Comparison of ENCODE assay signal across 1 cellular context in genomic region chr1:109776911-109777310, GRCh38.
TF ChIP-seq lines count a peak whose summit lies in the region.

No MANE protein-coding gene starts in this region.

TF ChIP-seq in IMR-90, 13 proteins besides CTCF, POLR2A, EP300 and RAD21 (continued from another document):
- TF ChIP-seq BHLHE40 (IDR thresholded peaks at IDR 0.05; ENCODE audit: low read depth, low read length) (no peak), SMC3 (IDR thresholded peaks at IDR 0.05; ENCODE audit: low read depth, low read length) (peak; percentile 100), MAZ (IDR thresholded peaks at IDR 0.05; ENCODE audit: borderline replicate concordance, low read depth, low read length) (peak; percentile 79), RFX5 (IDR thresholded peaks at IDR 0.05; ENCODE audit: low read depth, low read length) (no peak), NFE2L2 (IDR thresholded peaks at IDR 0.05; ENCODE audit: low read depth, low read length) (no peak), ELK1 (IDR thresholded peaks at IDR 0.05; ENCODE audit: borderline replicate concordance, low read depth, low read length) (no peak), FOS (IDR thresholded peaks at IDR 0.05; ENCODE audit: low read depth, low read length) (no peak)
- TF ChIP-seq, protein P1, sequence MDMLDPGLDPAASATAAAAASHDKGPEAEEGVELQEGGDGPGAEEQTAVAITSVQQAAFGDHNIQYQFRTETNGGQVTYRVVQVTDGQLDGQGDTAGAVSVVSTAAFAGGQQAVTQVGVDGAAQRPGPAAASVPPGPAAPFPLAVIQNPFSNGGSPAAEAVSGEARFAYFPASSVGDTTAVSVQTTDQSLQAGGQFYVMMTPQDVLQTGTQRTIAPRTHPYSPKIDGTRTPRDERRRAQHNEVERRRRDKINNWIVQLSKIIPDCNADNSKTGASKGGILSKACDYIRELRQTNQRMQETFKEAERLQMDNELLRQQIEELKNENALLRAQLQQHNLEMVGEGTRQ (IDR thresholded peaks at IDR 0.05; ENCODE audit: low read depth, low read length), result no peak; the same call in 1 of the 2 replicates
